Comparison of ENCODE assay signal across 25 cellular contexts in genomic region chr18:10557085-10557677, GRCh38.
"Had no signal": no experiment of that assay in that cellular context is flagged by ENCODE, and none has a peak within 500 bp of the region (broad histone marks: within the 10 kb centered on the region; RNA-seq: fewer than 3 reads in every experiment).

No MANE protein-coding gene starts in this region.

- H3K27ac Mint-ChIP-seq: endodermal cell, nephron progenitor cell had no signal

- H3K27me3 Mint-ChIP-seq: naive thymus-derived CD8-positive, alpha-beta T cell had no signal

- H3K27ac ChIP-seq: esophagus muscularis mucosa, foreskin keratinocyte, gastroesophageal sphincter, heart left ventricle, hepatocyte, prostate gland, right atrium auricular region, thoracic aorta, tibial nerve, vagina had no signal

- ATAC-seq: foreskin keratinocyte; gastroesophageal sphincter; heart left ventricle; left lobe of liver; naive thymus-derived CD8-positive, alpha-beta T cell; sciatic nerve; stimulated activated effector memory CD8-positive, alpha-beta T cell treated with anti-CD3 and anti-CD28 coated beads, Interleukin-12 subunit alpha, Interleukin-12 subunit beta, amount 100 ng/mL, for 72 hours had no signal

- H3K4me3 Mint-ChIP-seq: endodermal cell; naive thymus-derived CD8-positive, alpha-beta T cell; nephron progenitor cell; stimulated activated effector memory CD8-positive, alpha-beta T cell treated with anti-CD3 and anti-CD28 coated beads, Interleukin-12 subunit alpha, Interleukin-12 subunit beta, amount 100 ng/mL, for 72 hours had no signal

- H3K36me3 ChIP-seq: prostate gland had no signal

- H3K4me3 ChIP-seq: esophagus muscularis mucosa, gastroesophageal sphincter, heart left ventricle, hepatocyte, prostate gland, right atrium auricular region, smooth muscle cell, thoracic aorta, tibial nerve, vagina had no signal

- H3K9me3 ChIP-seq: esophagus muscularis mucosa, gastroesophageal sphincter, heart left ventricle, prostate gland, right atrium auricular region, thoracic aorta, tibial nerve, vagina had no signal

- H3K4me1 ChIP-seq: foreskin keratinocyte, prostate gland had no signal

- H3K9me3 Mint-ChIP-seq: naive thymus-derived CD8-positive, alpha-beta T cell; stimulated activated effector memory CD8-positive, alpha-beta T cell treated with anti-CD3 and anti-CD28 coated beads, Interleukin-12 subunit alpha, Interleukin-12 subunit beta, amount 100 ng/mL, for 72 hours had no signal

- H3K27me3 ChIP-seq: esophagus muscularis mucosa, foreskin keratinocyte, gastroesophageal sphincter, heart left ventricle, hepatocyte, right atrium auricular region, tibial nerve, vagina had no signal

- DNase-seq: effector CD8-positive, alpha-beta T cell; endodermal cell; foreskin keratinocyte; heart left ventricle; kidney; naive thymus-derived CD8-positive, alpha-beta T cell; nephron progenitor cell; nucleus accumbens; stimulated activated CD4-positive, alpha-beta T cell treated with anti-CD3 and anti-CD28 coated beads, Interleukin-12 subunit alpha, Interleukin-12 subunit beta, amount 100 ng/mL, for 4 hours; stimulated activated CD4-positive, alpha-beta T cell treated with anti-CD3 and anti-CD28 coated beads, Interleukin-2, amount 100 ng/mL, for 24 hours; stimulated activated CD4-positive, alpha-beta T cell treated with anti-CD3 and anti-CD28 coated beads, Interleukin-4, amount 100 ng/mL, for 24 hours; stimulated activated naive CD4-positive, alpha-beta T cell treated with Interleukin-2 at 50 U/mL for 16 hours; substantia nigra had no signal
